ENCODE assay signal across 8 cellular contexts in genomic region chr7:2609001-2609411, GRCh38. TPM values are rescaled to one million over a fixed set of nuclear protein-coding genes. Genes with fewer than 3 reads are reported as not detected.
DNase-seq lines count a peak whose midpoint lies in the region; ATAC-seq and TF ChIP-seq lines count a peak whose summit lies in the region.

No MANE protein-coding gene starts in this region.

- H3K4me1 Mint-ChIP-seq in CD8-positive, alpha-beta memory T cell: peaks cover 3 to 9% (median 5%) of the 10 kb centered on the region in 3 donors

- 65 to 72% (median 69%) methylated on average over 12 of the region's 12 CpGs for WGBS in stomach, 5 donors

- H3K9me3 Mint-ChIP-seq in CD8-positive, alpha-beta memory T cell: no peaks in the 10 kb centered on the region

- TF ChIP-seq POLR2A in stomach (IDR thresholded peaks at IDR 0.05): no peak

- no peaks in the 10 kb centered on the region for H3K36me3 Mint-ChIP-seq in CD8-positive, alpha-beta memory T cell

- no peaks in the 10 kb centered on the region; the same call in 1 of the 2 replicates for H3F3A ChIP-seq in PC-9 (ENCODE audit: insufficient read depth, low read depth)

- H3K4me3 ChIP-seq in CD8-positive, alpha-beta memory T cell (ENCODE audit: low read length): no peak overlapping the region
- H3K4me3 ChIP-seq in stomach (no peak overlapping the region), PC-9 (no peak overlapping the region)

- POLR2A ChIA-PET in CD8-positive, alpha-beta memory T cell (lab: Charles Lee): no interaction called here
- POLR2A ChIA-PET in PC-9 (lab: Charles Lee; ENCODE audit: unreplicated experiment): interaction anchor here (0.6 kb wide), 1 partner anchor 264 kb away, joined by 4 read pairs; no protein-coding TSS in a partner anchor

- H3K36me3 ChIP-seq in CD8-positive, alpha-beta memory T cell (ENCODE audit: insufficient read depth, low read length): no peaks in the 10 kb centered on the region
- H3K36me3 ChIP-seq in stomach (peaks cover 7 to 59% (median 44%) of the 10 kb centered on the region in 4 donors), PC-9 (ENCODE audit: low read depth) (no peaks in the 10 kb centered on the region)

- no peaks in the 10 kb centered on the region for H3K27me3 Mint-ChIP-seq in CD8-positive, alpha-beta memory T cell

- peak; percentile 71 for ATAC-seq in GM21423 (IDR thresholded peaks at IDR 0.05; ENCODE audit: unreplicated experiment)
- no peak for ATAC-seq in HG03280 (IDR thresholded peaks at IDR 0.05; ENCODE audit: unreplicated experiment)

- no peaks in the 10 kb centered on the region for H3K9me3 ChIP-seq in CD8-positive, alpha-beta memory T cell (ENCODE audit: low read length)
- H3K9me3 ChIP-seq in stomach (no peaks in the 10 kb centered on the region), PC-9 (ENCODE audit: insufficient read depth, low read depth) (no peaks in the 10 kb centered on the region)

- H3K4me2 ChIP-seq in PC-9: no peak overlapping the region

- H3K9me2 ChIP-seq in PC-9 (ENCODE audit: insufficient read depth): no peaks in the 10 kb centered on the region

- no peak for TF ChIP-seq CTCF in stomach (IDR thresholded peaks at IDR 0.05)
- TF ChIP-seq CTCF in PC-9 (conservative IDR thresholded peaks at IDR 0.05): no peak

- H2AFZ ChIP-seq in PC-9: no peak overlapping the region; the same call in 1 of the 2 replicates

- no peak overlapping the region for H3K27ac ChIP-seq in CD8-positive, alpha-beta memory T cell (ENCODE audit: low read depth, low read length)
- peak overlapping the region in 3 of 5 donors; percentile 56 to 68 (median 66) for H3K27ac ChIP-seq in stomach
- no peak overlapping the region for H3K27ac ChIP-seq in PC-9

- TF ChIP-seq EP300 in stomach (IDR thresholded peaks at IDR 0.05): no peak

- H3K79me2 ChIP-seq in PC-9 (ENCODE audit: low read depth): no peaks in the 10 kb centered on the region

- intact Hi-C loops in stomach (cut with DNase I; ENCODE audit: low total_unique reads): no loop called here
- intact Hi-C loops in PC-9 (cut with micrococcal nuclease; ENCODE audit: unreplicated experiment): no loop called here

- CTCF ChIA-PET in CD8-positive, alpha-beta memory T cell (lab: Charles Lee): interaction anchor here (0.8 to 1.7 kb wide), 4 partner anchors 22 to 101 kb away, joined by 3 to 8 read pairs (median 4); partner anchors contain the start of gene TTYH3
- CTCF ChIA-PET in PC-9 (lab: Charles Lee): interaction anchor here (0.5 kb wide), 1 partner anchor 87 kb away, joined by 5 read pairs; no protein-coding TSS in a partner anchor

- H3K27ac Mint-ChIP-seq in CD8-positive, alpha-beta memory T cell: peak overlapping the region in 2 of 8 donors; percentile 66 to 70

- H3K27me3 ChIP-seq in CD8-positive, alpha-beta memory T cell (ENCODE audit: insufficient read depth, low read length, poor library complexity, severe bottlenecking): no peaks in the 10 kb centered on the region
- no peaks in the 10 kb centered on the region for H3K27me3 ChIP-seq in stomach
- no peaks in the 10 kb centered on the region for H3K27me3 ChIP-seq in PC-9 (ENCODE audit: insufficient read depth, low read depth)

- no peaks in the 10 kb centered on the region for H4K20me1 ChIP-seq in PC-9 (ENCODE audit: insufficient read depth)

- H3K4me1 ChIP-seq in CD8-positive, alpha-beta memory T cell (ENCODE audit: insufficient read depth, low read length): peaks cover 4% of the 10 kb centered on the region
- peaks cover 5 to 17% (median 14%) of the 10 kb centered on the region in 4 donors for H3K4me1 ChIP-seq in stomach
- no peaks in the 10 kb centered on the region for H3K4me1 ChIP-seq in PC-9 (replicated peaks; ENCODE audit: insufficient read depth)

- BruUV-seq in PC-9 (replicated peaks; lab: Mats Ljungman, UMichigan): no TSS peak

- DNase-seq in CD8-positive, alpha-beta memory T cell: peak in 1 of 5 donors; percentile 8
- DNase-seq in SKM-1 treated with dmso at 0.1 percent for 144 hours (lab: John Stamatoyannopoulos, UW; ENCODE audit: unreplicated experiment): peak; percentile 69
- peak; percentile 67 for DNase-seq in germinal center (ENCODE audit: low spot score)
- no peak for DNase-seq in stomach
- DNase-seq in stimulated activated CD4-positive, alpha-beta T cell treated with anti-CD3 and anti-CD28 coated beads, Interleukin-1b, Interleukin-23, amount 100 ng/mL, for 48 hours: no peak
- no peak for DNase-seq in PC-9

- peak overlapping the region in 6 of 7 donors; percentile 20 to 52 (median 50) for H3K4me3 Mint-ChIP-seq in CD8-positive, alpha-beta memory T cell

RNA-seq across cellular contexts. Expression of gene TTYH3, which starts 22.8 kb away (rescaled TPM):
- 10 to 100 TPM; 20.2 to 22.2 TPM for total RNA-seq in CD8-positive, alpha-beta memory T cell
- polyA plus RNA-seq in CD8-positive, alpha-beta memory T cell: 2.1 TPM
- total RNA-seq in stomach (10 to 100 TPM; 16.2 to 79.1 (median 20.5) TPM), PC-9 (2021) (109 and 114 TPM in 2 replicates)
- 10 to 100 TPM in 1 of 3 donors, 1 to 10 TPM in 2; 4.1 to 10.8 (median 4.3) TPM for polyA plus RNA-seq in stomach

RNA-seq across cellular contexts. Expression of gene IQCE, which starts 50.2 kb away (rescaled TPM):
- total RNA-seq in CD8-positive, alpha-beta memory T cell: 10 to 100 TPM in 1 of 2 experiments, 1 to 10 TPM in 1; 9.6 to 10.4 TPM
- 4.1 TPM for polyA plus RNA-seq in CD8-positive, alpha-beta memory T cell
- total RNA-seq in stomach: 100 to 1,000 TPM in 1 of 5 donors, 10 to 100 TPM in 3, 1 to 10 TPM in 1; 1.8 to 248 (median 49.1) TPM
- 10 to 100 TPM in 1 of 3 donors, 1 to 10 TPM in 2; 3.0 to 10.5 (median 7.5) TPM for polyA plus RNA-seq in stomach
- total RNA-seq in PC-9 (2021): 28.3 and 35.8 TPM in 2 replicates

RNA-seq across cellular contexts. Expression of gene BRAT1, which starts 53.7 kb away (rescaled TPM):
- total RNA-seq in CD8-positive, alpha-beta memory T cell: 10 to 100 TPM; 35.0 to 38.8 TPM
- polyA plus RNA-seq in CD8-positive, alpha-beta memory T cell: 41.9 TPM
- total RNA-seq in stomach (100 to 1,000 TPM in 1 of 5 donors, 10 to 100 TPM in 4; 16.3 to 119 (median 35.7) TPM), PC-9 (2021) (53.9 and 57.7 TPM in 2 replicates)
- polyA plus RNA-seq in stomach: 10 to 100 TPM; 23.5 to 25.2 (median 23.5) TPM

Comparison
In these comparisons a context has a peak if more than half of its experiments do, and no peak if none do; other contexts are left out.
1. DNase-seq: peak in SKM-1 treated with dmso at 0.1 percent for 144 hours (single experiment) and germinal center (single experiment); none in stomach (single experiment), stimulated activated CD4-positive, alpha-beta T cell treated with anti-CD3 and anti-CD28 coated beads, Interleukin-1b, Interleukin-23, amount 100 ng/mL, for 48 hours (single experiment) and PC-9 (0 of 2).
2. H3K27ac ChIP-seq: peak in stomach (3 of 5); none in CD8-positive, alpha-beta memory T cell (single experiment) and PC-9 (single experiment).